Comparison of ENCODE assay signal across 16 cellular contexts in the genomic region with DNA sequence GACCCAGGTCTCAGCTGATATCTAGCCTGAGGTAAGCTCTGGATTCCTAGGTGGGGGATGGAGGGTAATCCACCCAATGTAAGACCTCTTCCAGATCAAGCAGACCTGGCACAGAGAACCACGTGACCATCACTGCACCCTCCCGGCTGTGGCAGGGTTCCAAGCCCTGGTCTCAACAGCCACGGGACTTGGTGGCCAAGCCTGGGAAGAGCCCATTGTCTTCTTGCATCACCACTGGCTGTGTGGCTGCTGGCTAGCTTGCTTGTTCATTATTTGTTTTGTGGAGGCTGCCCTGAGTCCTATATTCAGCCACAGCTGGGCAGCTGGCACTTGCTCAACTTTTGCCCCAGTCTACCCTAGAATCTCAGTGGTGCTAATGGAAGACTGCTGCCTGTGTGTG. TPM values are rescaled to one million over a fixed set of nuclear protein-coding genes. Genes with fewer than 3 reads are reported as not detected.
DNase-seq lines count a peak whose midpoint lies in the region; ATAC-seq and TF ChIP-seq lines count a peak whose summit lies in the region.
"Had no signal": no experiment of that assay in that cellular context is flagged by ENCODE, and none has a peak within 500 bp of the region (broad histone marks: within the 10 kb centered on the region; RNA-seq: fewer than 3 reads in every experiment).

No MANE protein-coding gene starts in this region.

- peak in 5 of 56 donors; percentile 15 to 42 (median 19) for TF ChIP-seq CTCF in dorsolateral prefrontal cortex (IDR thresholded peaks at IDR 0.05 in 54 of 56, conservative IDR thresholded peaks at IDR 0.05 in 2 of 56; ENCODE audit: low read depth in 1 of 56, partially characterized antibody in 56 of 56)

- intact Hi-C loops in dorsolateral prefrontal cortex (cut with DNase I) = loop anchor here (1.0 to 2.0 kb wide), 2 partner anchors 17 to 24 kb away; a partner anchor contains a TSS
- intact Hi-C loops in posterior cingulate gyrus (cut with DNase I) = no loop called here

- in situ Hi-C loops in ACHN (cut with HindIII; ENCODE audit: low pct_ligation_motif_present, low pct_unique_long_range_greater_than_20kb, low sequenced_read_pairs) = no loop called here

- peak overlapping the region in 1 of 59 donors; percentile 7 for H3K4me3 ChIP-seq in dorsolateral prefrontal cortex
- H3K4me3 ChIP-seq: GM23248, stomach had no signal

- no peaks in the 10 kb centered on the region for H3K27me3 ChIP-seq in dorsolateral prefrontal cortex

- DNase-seq in DMS53 treated with DMSO at 0.1 percent for 48 hours (lab: John Stamatoyannopoulos, UW; ENCODE audit: unreplicated experiment) (peak; percentile 88), NCI-H2196 treated with DMSO at 0.1 percent for 48 hours (lab: John Stamatoyannopoulos, UW; ENCODE audit: unreplicated experiment) (peak; percentile 87), dorsolateral prefrontal cortex (peak; percentile 34 to 96 (median 87)), posterior cingulate gyrus (peak; percentile 67 to 98 (median 86)), ACHN (no peak), NCI-H748 treated with DMSO at 0.1 percent for 48 hours (lab: John Stamatoyannopoulos, UW) (no peak), cortex of kidney (lab: John Stamatoyannopoulos, UW) (no peak)
- DNase-seq: activated B cell treated with CpG ODN at 0.5 μM for 24 hours; effector memory CD4-positive, alpha-beta T cell; GM23248; KG1; NCI-H1048; right cardiac atrium; stomach; T-helper 2 cell had no signal

- H3K27ac ChIP-seq in dorsolateral prefrontal cortex = peak overlapping the region; percentile 38 to 97 (median 88)
- H3K27ac ChIP-seq: GM23248, stomach had no signal

- ATAC-seq in GM18517 (IDR thresholded peaks at IDR 0.05; ENCODE audit: unreplicated experiment) = no peak
- ATAC-seq: right cardiac atrium had no signal

RNA-seq across cellular contexts. Expression of a gene that starts 24.1 kb away (rescaled TPM):
- total RNA-seq in dorsolateral prefrontal cortex = 100 to 1,000 TPM; 229 to 728 (median 364) TPM

Comparison
In these comparisons a context has a peak if more than half of its experiments do, and no peak if none do; other contexts are left out.
1. DNase-seq: peak in DMS53 treated with DMSO at 0.1 percent for 48 hours (single experiment), NCI-H2196 treated with DMSO at 0.1 percent for 48 hours (single experiment), dorsolateral prefrontal cortex (10 of 10) and posterior cingulate gyrus (10 of 10); none in ACHN (single experiment), NCI-H748 treated with DMSO at 0.1 percent for 48 hours (single experiment) and cortex of kidney (single experiment).